8 cellular contexts compared by ENCODE assay signal in genomic region chr10:122878799-122879338, GRCh38. TPM values are rescaled to one million over a fixed set of nuclear protein-coding genes. Genes with fewer than 3 reads are reported as not detected.
DNase-seq lines count a peak whose midpoint lies in the region; ATAC-seq and TF ChIP-seq lines count a peak whose summit lies in the region.

No MANE protein-coding gene starts in this region.

- H3K27ac ChIP-seq in GM23248 (peak overlapping the region; percentile 18), lung (ENCODE audit: low read depth in 1 of 2, low read length in 1 of 2) (peak overlapping the region in 1 of 2 donors; percentile 36), hepatocyte (no peak overlapping the region), caudate nucleus (ENCODE audit: low read depth, low read length) (no peak overlapping the region)

- H3K36me3 ChIP-seq in GM23248 (ENCODE audit: low read depth) (no peaks in the 10 kb centered on the region), lung (ENCODE audit: control insufficient read depth in 2 of 2, insufficient read depth in 2 of 2, low read length in 2 of 2) (no peaks in the 10 kb centered on the region), hepatocyte (replicated peaks; ENCODE audit: insufficient read depth, low read depth) (no peaks in the 10 kb centered on the region)

- WGBS in GM23248 (ENCODE audit: low coverage in 1 of 2, low lambda C conversion rate in 2 of 2, missing lambda C conversion rate in 2 of 2), 2 experiments = 42 to 48% methylated on average over 14 of the region's 14 CpGs
- 50 to 61% methylated on average over 14 of the region's 14 CpGs for WGBS in lung, 2 donors
- WGBS in hepatocyte (ENCODE audit: low lambda C conversion rate, missing lambda C conversion rate) = 95% methylated on average over 14 of the region's 14 CpGs

- peak overlapping the region; percentile 87 for H3K4me2 ChIP-seq in GM23248 (ENCODE audit: unreplicated experiment)
- H3K4me2 ChIP-seq in hepatocyte = no peak overlapping the region

- in situ Hi-C loops in GM23248 (cut with MboI) = no loop called here

- no peak for ATAC-seq in lung (ENCODE audit: insufficient read depth, low FRiP score)

- H2AFZ ChIP-seq in GM23248 = peak overlapping the region; percentile 96
- H2AFZ ChIP-seq in hepatocyte = no peak overlapping the region

- H3K27me3 ChIP-seq in GM23248 (replicated peaks; ENCODE audit: insufficient read depth) (no peaks in the 10 kb centered on the region), lung (ENCODE audit: control insufficient read depth, insufficient read depth) (no peaks in the 10 kb centered on the region), hepatocyte (peaks cover 60% of the 10 kb centered on the region)

- no peaks in the 10 kb centered on the region for H3F3A ChIP-seq in GM23248 (ENCODE audit: insufficient read depth)

- peak; percentile 14 for DNase-seq in GM10248 (ENCODE audit: extremely low spot score)
- peak; percentile 41 for DNase-seq in GM23248
- DNase-seq in NCI-H146 (lab: John Stamatoyannopoulos, UW) = peak; percentile 78
- peak; percentile 23 to 56 for DNase-seq in cardiac fibroblast (ENCODE audit: low read depth in 2 of 2)
- DNase-seq in lung (ENCODE audit: low spot score) = no peak
- DNase-seq in hepatocyte (ENCODE audit: low spot score) = no peak
- no peak for DNase-seq in caudate nucleus (lab: John Stamatoyannopoulos, UW)
- no peak for DNase-seq in D341Med (ENCODE audit: low spot score)

- CTCF ChIA-PET in GM10248 (lab: Yijun Ruan, JAX) = interaction anchor here (1.7 to 2.3 kb wide), 2 partner anchors 12 to 101 kb away, joined by 5 to 8 read pairs; partner anchors contain the start of gene PSTK

- H3K9me2 ChIP-seq in GM23248 (ENCODE audit: insufficient read depth) = no peaks in the 10 kb centered on the region
- no peaks in the 10 kb centered on the region for H3K9me2 ChIP-seq in hepatocyte (replicated peaks; ENCODE audit: insufficient read depth)

- H3K79me2 ChIP-seq in GM23248 (ENCODE audit: insufficient read depth) (peaks cover 51% of the 10 kb centered on the region), hepatocyte (no peaks in the 10 kb centered on the region)

- H3K4me1 ChIP-seq in GM23248 (ENCODE audit: insufficient read depth) = no peaks in the 10 kb centered on the region; the same call in 1 of the 2 replicates
- peaks cover 4 to 6% of the 10 kb centered on the region in 2 donors for H3K4me1 ChIP-seq in lung (ENCODE audit: control insufficient read depth in 2 of 2, insufficient read depth in 2 of 2, low read length in 2 of 2)
- no peaks in the 10 kb centered on the region for H3K4me1 ChIP-seq in hepatocyte (ENCODE audit: insufficient read depth)

- POLR2A ChIA-PET in GM10248 (lab: Yijun Ruan, JAX) = no interaction called here

- H3K9me3 ChIP-seq in GM23248 (ENCODE audit: low read depth) (no peaks in the 10 kb centered on the region), lung (ENCODE audit: control insufficient read depth in 2 of 2, insufficient read depth in 1 of 2, low read length in 1 of 2) (no peaks in the 10 kb centered on the region), hepatocyte (ENCODE audit: low read depth) (no peaks in the 10 kb centered on the region)

- H3K4me3 ChIP-seq in GM23248 (peak overlapping the region; percentile 83), cardiac fibroblast (replicated peaks in 1 of 2; ENCODE audit: low read depth in 2 of 2, low read length in 2 of 2) (peak overlapping the region; percentile 75 to 81), lung (peak overlapping the region; percentile 57), hepatocyte (no peak overlapping the region)

- TF ChIP-seq CTCF in GM10248 (IDR thresholded peaks at IDR 0.05; ENCODE audit: control extremely low read depth, extremely low read depth, low read depth, missing control alignments) (no peak), cardiac fibroblast (IDR thresholded peaks at IDR 0.05; ENCODE audit: low read depth, low read length) (no peak), lung (IDR thresholded peaks at IDR 0.05; ENCODE audit: control extremely low read depth, extremely low read depth) (no peak), hepatocyte (IDR thresholded peaks at IDR 0.05; ENCODE audit: poor library complexity) (no peak)

- H3K9ac ChIP-seq in GM23248 = peak overlapping the region; percentile 66

- H4K20me1 ChIP-seq in GM23248 (ENCODE audit: insufficient read depth) = no peaks in the 10 kb centered on the region
- H4K20me1 ChIP-seq in hepatocyte (ENCODE audit: insufficient read depth, poor library complexity, severe bottlenecking) = no peaks in the 10 kb centered on the region

RNA-seq across cellular contexts. Expression of gene FAM24B, which starts 0.5 kb away (rescaled TPM):
- total RNA-seq in GM23248 (2014; rRNA removed; shearing (Covaris generic)) = 3.3 and 3.8 TPM in 2 replicates
- polyA plus RNA-seq in GM23248 (2016; fragmentation: Nextera tagmentation; extraction: Ambion mirVana) = 5.7 and 7.0 TPM in 2 replicates
- total RNA-seq in lung = 1 to 10 TPM; 3.0 to 7.8 TPM
- polyA plus RNA-seq in lung = 1 to 10 TPM; 1.6 to 3.3 TPM
- total RNA-seq in hepatocyte = not detected in 2 replicates
- polyA plus RNA-seq in hepatocyte = not detected in 2 replicates

RNA-seq across cellular contexts. Expression of gene FAM24A, which starts 31.5 kb away (rescaled TPM):
- total RNA-seq in GM23248 (2014; rRNA removed; shearing (Covaris generic)) = not detected in 2 replicates
- polyA plus RNA-seq in GM23248 (2016; fragmentation: Nextera tagmentation; extraction: Ambion mirVana) (not detected in 2 replicates), lung (not detected), hepatocyte (not detected in 2 replicates)
- total RNA-seq in lung (not detected), hepatocyte (not detected in 2 replicates)

RNA-seq across cellular contexts. Expression of gene CUZD1, which starts 33.2 kb away (rescaled TPM):
- 0.11 and 0.13 TPM in 2 replicates for total RNA-seq in GM23248 (2014; rRNA removed; shearing (Covaris generic))
- 0.22 and 0.31 TPM in 2 replicates for polyA plus RNA-seq in GM23248 (2016; fragmentation: Nextera tagmentation; extraction: Ambion mirVana)
- total RNA-seq in lung = 1 to 10 TPM in 1 of 2 donors, under 1 TPM in 1; 0.94 to 1.5 TPM
- polyA plus RNA-seq in lung = 1 to 10 TPM in 1 of 2 donors, under 1 TPM in 1; 0.29 to 1.0 TPM
- total RNA-seq in hepatocyte = 0.16 TPM in 1 of 2 replicates, not detected in the other
- polyA plus RNA-seq in hepatocyte = 0.52 TPM in 1 of 2 replicates, not detected in the other

Comparison
In these comparisons a context has a peak if more than half of its experiments do, and no peak if none do; other contexts are left out.
1. DNase-seq: peak in GM10248 (single experiment), GM23248 (single experiment), NCI-H146 (single experiment) and cardiac fibroblast (2 of 2); none in lung (single experiment), hepatocyte (single experiment), caudate nucleus (0 of 61) and D341Med (single experiment).